8 cellular contexts compared by ENCODE assay signal in genomic region chr7:83648464-83649241, GRCh38. TPM values are rescaled to one million over a fixed set of nuclear protein-coding genes. Genes with fewer than 3 reads are reported as not detected.
DNase-seq lines count a peak whose midpoint lies in the region; ATAC-seq and TF ChIP-seq lines count a peak whose summit lies in the region.

Gene SEMA3E (minus strand): TSS chr7:83649139.

- intact Hi-C loops in esophagus squamous epithelium (cut with DNase I): no loop called here

- 1 to 6% methylated on average over 17 to 24 of the region's 25 CpGs for WGBS in esophagus squamous epithelium, 2 donors

- peaks cover 0 to 19% (median 0%) of the 10 kb centered on the region in 4 donors for H3K27me3 ChIP-seq in esophagus squamous epithelium

- no peak for TF ChIP-seq CTCF in esophagus squamous epithelium (IDR thresholded peaks at IDR 0.05)

- no peak within 1 kb of the TSS for H3K27ac Mint-ChIP-seq in activated CD8-positive, alpha-beta memory T cell treated with anti-CD3 and anti-CD28 coated beads, Interleukin-2, amount 10 ng/mL, durations not matched to agents 7 days and 5 days

- H3K36me3 ChIP-seq in esophagus squamous epithelium: no peaks in the 10 kb centered on the region

- H3K9me3 Mint-ChIP-seq in activated CD8-positive, alpha-beta memory T cell treated with anti-CD3 and anti-CD28 coated beads, Interleukin-2, amount 10 ng/mL, durations not matched to agents 7 days and 5 days (ENCODE audit: low read depth): peaks cover 3% of the 10 kb centered on the region

- peaks cover 4% of the 10 kb centered on the region for H3K27me3 Mint-ChIP-seq in activated CD8-positive, alpha-beta memory T cell treated with anti-CD3 and anti-CD28 coated beads, Interleukin-2, amount 10 ng/mL, durations not matched to agents 7 days and 5 days

- peak within 1 kb of the TSS in 2 of 4 donors; percentile 24 to 41 for H3K27ac ChIP-seq in esophagus squamous epithelium

- H3K36me3 Mint-ChIP-seq in activated CD8-positive, alpha-beta memory T cell treated with anti-CD3 and anti-CD28 coated beads, Interleukin-2, amount 10 ng/mL, durations not matched to agents 7 days and 5 days: no peaks in the 10 kb centered on the region

- H3K4me1 ChIP-seq in esophagus squamous epithelium: peaks cover 0 to 15% (median 0%) of the 10 kb centered on the region in 3 donors

- peak within 1 kb of the TSS; percentile 12 to 63 (median 40) for H3K4me3 ChIP-seq in esophagus squamous epithelium

- H3K9me3 ChIP-seq in esophagus squamous epithelium: no peaks in the 10 kb centered on the region

- no peak for ATAC-seq in GM21723 (IDR thresholded peaks at IDR 0.05; ENCODE audit: unreplicated experiment)
- ATAC-seq in activated CD8-positive, alpha-beta memory T cell treated with anti-CD3 and anti-CD28 coated beads, Interleukin-2, amount 10 ng/mL, durations not matched to agents 7 days and 5 days: no peak

- peak; percentile 14 for DNase-seq in COLO829 (ENCODE audit: low spot score)
- peak; percentile 84 for DNase-seq in NCI-H2227 treated with DMSO at 0.1 percent for 48 hours (lab: John Stamatoyannopoulos, UW)
- DNase-seq in esophagus squamous epithelium (lab: John Stamatoyannopoulos, UW): no peak
- DNase-seq in non-pigmented ciliary epithelial cell (ENCODE audit: low read depth): peak; percentile 15
- DNase-seq in activated CD8-positive, alpha-beta memory T cell treated with anti-CD3 and anti-CD28 coated beads, Interleukin-2, amount 50 U/mL, for 4 hours: no peak
- no peak for DNase-seq in activated CD8-positive, alpha-beta memory T cell treated with anti-CD3 and anti-CD28 coated beads, Interleukin-2, amount 10 ng/mL, durations not matched to agents 7 days and 5 days
- no peak for DNase-seq in NCI-H2029 treated with DMSO at 0.1 percent for 48 hours (lab: John Stamatoyannopoulos, UW)

- CTCF ChIA-PET in activated CD8-positive, alpha-beta memory T cell treated with anti-CD3 and anti-CD28 coated beads, Interleukin-2, amount 10 ng/mL, durations not matched to agents 7 days and 5 days (lab: Charles Lee): no interaction called here

- no peaks in the 10 kb centered on the region for H3K4me1 Mint-ChIP-seq in activated CD8-positive, alpha-beta memory T cell treated with anti-CD3 and anti-CD28 coated beads, Interleukin-2, amount 10 ng/mL, durations not matched to agents 7 days and 5 days

- TF ChIP-seq POLR2A in esophagus squamous epithelium (IDR thresholded peaks at IDR 0.05): no peak

- H3K4me3 Mint-ChIP-seq in activated CD8-positive, alpha-beta memory T cell treated with anti-CD3 and anti-CD28 coated beads, Interleukin-2, amount 10 ng/mL, durations not matched to agents 7 days and 5 days: no peak within 1 kb of the TSS

RNA-seq across cellular contexts. Expression of gene SEMA3E, which starts in this region (rescaled TPM):
- 1 to 10 TPM in 2 of 4 donors, under 1 TPM in 2; 0.13 to 2.7 (median 1.1) TPM for total RNA-seq in esophagus squamous epithelium
- not detected for total RNA-seq in activated CD8-positive, alpha-beta memory T cell treated with anti-CD3 and anti-CD28 coated beads, Interleukin-2, amount 10 ng/mL, durations not matched to agents 7 days and 5 days

Comparison
In these comparisons a context has a peak if more than half of its experiments do, and no peak if none do; other contexts are left out.
1. DNase-seq: peak in COLO829 (single experiment), NCI-H2227 treated with DMSO at 0.1 percent for 48 hours (single experiment) and non-pigmented ciliary epithelial cell (single experiment); none in esophagus squamous epithelium (single experiment), activated CD8-positive, alpha-beta memory T cell treated with anti-CD3 and anti-CD28 coated beads, Interleukin-2, amount 50 U/mL, for 4 hours (single experiment), activated CD8-positive, alpha-beta memory T cell treated with anti-CD3 and anti-CD28 coated beads, Interleukin-2, amount 10 ng/mL, durations not matched to agents 7 days and 5 days (single experiment) and NCI-H2029 treated with DMSO at 0.1 percent for 48 hours (single experiment).